ENCODE assay signal across 17 cellular contexts in the genomic region with DNA sequence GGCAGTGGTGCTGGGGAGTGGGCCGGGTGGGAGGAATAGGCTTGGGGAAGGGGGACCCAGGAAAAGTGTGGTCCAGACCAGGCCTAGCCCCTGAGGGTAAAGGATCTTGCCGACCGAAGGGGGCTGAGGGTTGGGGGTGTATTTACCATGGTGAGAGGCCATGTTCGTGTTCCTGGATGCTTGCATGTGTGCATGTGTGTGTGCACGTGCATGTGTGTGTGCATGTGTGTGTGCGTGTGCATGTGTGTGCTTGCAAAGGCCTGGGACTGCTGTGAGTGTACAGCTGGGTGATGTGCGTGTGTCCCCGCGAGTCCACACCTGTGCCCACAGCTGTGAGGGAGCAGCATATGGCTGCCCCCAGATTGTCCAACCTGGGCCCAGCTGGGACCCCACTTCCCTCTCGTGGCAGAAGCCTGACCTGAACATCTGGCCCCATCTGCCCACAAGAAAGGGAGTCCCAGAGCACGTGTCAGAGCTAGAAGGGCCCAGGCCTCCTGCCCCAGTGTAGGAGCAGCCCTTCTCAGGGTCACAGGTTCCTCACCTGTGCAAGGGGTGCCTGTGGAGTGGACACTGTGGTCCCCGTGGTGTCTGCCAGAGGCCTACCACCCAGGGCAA. TPM values are rescaled to one million over a fixed set of nuclear protein-coding genes. Genes with fewer than 3 reads are reported as not detected.
A peak's percentile ranks its signal among the peaks of the same experiment; 100 is the strongest.
DNase-seq lines count a peak whose midpoint lies in the region; ATAC-seq and TF ChIP-seq lines count a peak whose summit lies in the region.
"Had no signal": no experiment of that assay in that cellular context is flagged by ENCODE, and none has a peak within 500 bp of the region (broad histone marks: within the 10 kb centered on the region; RNA-seq: fewer than 3 reads in every experiment).

No MANE protein-coding gene starts in this region.

- DNase-seq in DMS 273 (lab: John Stamatoyannopoulos, UW; ENCODE audit: unreplicated experiment) (peak; percentile 94), adipocyte (ENCODE audit: low read depth) (no peak), NCI-H1436 treated with DMSO at 0.1 percent for 48 hours (lab: John Stamatoyannopoulos, UW) (no peak), Peyer's patch (no peak), natural killer cell (no peak), cerebellar nuclear complex (lab: John Stamatoyannopoulos, UW) (no peak)
- no peak for DNase-seq in naive thymus-derived CD4-positive, alpha-beta T cell
- DNase-seq: activated gamma-delta T cell treated with Interleukin-2 at 50 U/mL for 16 hours; colonic mucosa; kidney glomerular epithelial cell; occipital lobe; SIG-M5; stimulated activated naive B cell treated with anti-CD40 and anti-IgM and Interleukin-4, amounts not matched to agents 10 μg/mL and 1 μg/mL and 100 μg/mL, for 72 hours had no signal

- H3K36me3 ChIP-seq in KOPT-K1 (ENCODE audit: insufficient read depth, low read length): no peaks in the 10 kb centered on the region
- no peaks in the 10 kb centered on the region for H3K36me3 ChIP-seq in adipocyte (ENCODE audit: control insufficient read depth, insufficient read depth, low read length, severe bottlenecking)
- no peaks in the 10 kb centered on the region for H3K36me3 ChIP-seq in naive thymus-derived CD4-positive, alpha-beta T cell (ENCODE audit: control insufficient read depth in 2 of 3, insufficient read depth in 3 of 3, low read length in 3 of 3)
- no peaks in the 10 kb centered on the region for H3K36me3 ChIP-seq in Peyer's patch
- H3K36me3 ChIP-seq: colonic mucosa, HAP-1 had no signal

- no peaks in the 10 kb centered on the region for H3K27me3 Mint-ChIP-seq in naive thymus-derived CD4-positive, alpha-beta T cell
- H3K27me3 Mint-ChIP-seq in natural killer cell (ENCODE audit: low read depth in 2 of 2): peaks cover 0 to under 1% of the 10 kb centered on the region in 2 donors
- H3K27me3 Mint-ChIP-seq: stimulated activated naive B cell treated with anti-CD40 and anti-IgM and Interleukin-4, amounts not matched to agents 10 μg/mL and 1 μg/mL and 100 μg/mL, for 72 hours had no signal

- POLR2A ChIA-PET in naive thymus-derived CD4-positive, alpha-beta T cell (lab: Charles Lee): interaction anchor here (4.0 kb wide), 1 partner anchor 13 kb away, joined by 89 read pairs; no protein-coding TSS in a partner anchor

- H3K27ac ChIP-seq in KOPT-K1 (ENCODE audit: low read depth, low read length, poor library complexity, severe bottlenecking) (peak overlapping the region; percentile 92), Peyer's patch (peak overlapping the region in 1 of 4 donors; percentile 33)
- peak overlapping the region; percentile 74 for H3K27ac ChIP-seq in naive thymus-derived CD4-positive, alpha-beta T cell (ENCODE audit: low read depth, low read length)
- H3K27ac ChIP-seq: colonic mucosa, KMS-11 had no signal

- no peak for ATAC-seq in naive thymus-derived CD4-positive, alpha-beta T cell
- ATAC-seq in natural killer cell: no peak
- ATAC-seq: activated CD4-positive, CD25-positive, alpha-beta regulatory T cell treated with anti-CD3 and anti-CD28 coated beads, Interleukin-2, amount 50 U/mL, for 24 hours; stimulated activated naive B cell treated with anti-CD40 and anti-IgM and Interleukin-4, amounts not matched to agents 10 μg/mL and 1 μg/mL and 100 μg/mL, for 72 hours had no signal

- H3K27me3 ChIP-seq in adipocyte (replicated peaks; ENCODE audit: control insufficient read depth, insufficient read depth, low read length): no peaks in the 10 kb centered on the region
- no peaks in the 10 kb centered on the region for H3K27me3 ChIP-seq in naive thymus-derived CD4-positive, alpha-beta T cell (ENCODE audit: control insufficient read depth in 2 of 2, insufficient read depth in 2 of 2, low read length in 2 of 2)
- H3K27me3 ChIP-seq in Peyer's patch: no peaks in the 10 kb centered on the region
- H3K27me3 ChIP-seq: colonic mucosa had no signal

- TF ChIP-seq POLR2A in Peyer's patch (IDR thresholded peaks at IDR 0.05): no peak

- intact Hi-C loops in naive thymus-derived CD4-positive, alpha-beta T cell (cut with micrococcal nuclease): loop anchor here (5.0 kb wide), 2 partner anchors 47 to 62 kb away; partner anchors contain the start of gene SLC29A2 (in 1 of the 2)
- intact Hi-C loops in natural killer cell (cut with micrococcal nuclease): no loop called here

- H3K4me1 Mint-ChIP-seq in naive thymus-derived CD4-positive, alpha-beta T cell: peaks cover 32 to 73% (median 57%) of the 10 kb centered on the region in 7 donors
- peaks cover 19 to 43% of the 10 kb centered on the region in 2 donors for H3K4me1 Mint-ChIP-seq in natural killer cell

- H3K27ac Mint-ChIP-seq in naive thymus-derived CD4-positive, alpha-beta T cell: peak overlapping the region; percentile 75 to 94 (median 91)
- H3K27ac Mint-ChIP-seq in natural killer cell: peak overlapping the region in 1 of 2 donors; percentile 33
- H3K27ac Mint-ChIP-seq: stimulated activated naive B cell treated with anti-CD40 and anti-IgM and Interleukin-4, amounts not matched to agents 10 μg/mL and 1 μg/mL and 100 μg/mL, for 72 hours had no signal

- peak overlapping the region; percentile 16 for H3K4me3 ChIP-seq in adipocyte (ENCODE audit: low read length)
- H3K4me3 ChIP-seq in naive thymus-derived CD4-positive, alpha-beta T cell (ENCODE audit: low read length): no peak overlapping the region
- H3K4me3 ChIP-seq in Peyer's patch: no peak overlapping the region
- H3K4me3 ChIP-seq: colonic mucosa, HAP-1 had no signal

- CTCF ChIA-PET in naive thymus-derived CD4-positive, alpha-beta T cell (lab: Charles Lee): interaction anchor here (0.8 to 2.1 kb wide), 2 partner anchors 14 to 19 kb away, joined by 4 to 16 read pairs; partner anchors contain the start of gene BRMS1

- peak overlapping the region in 9 of 10 donors; percentile 25 to 70 (median 67) for H3K4me3 Mint-ChIP-seq in naive thymus-derived CD4-positive, alpha-beta T cell
- H3K4me3 Mint-ChIP-seq in natural killer cell: no peak overlapping the region
- H3K4me3 Mint-ChIP-seq: stimulated activated naive B cell treated with anti-CD40 and anti-IgM and Interleukin-4, amounts not matched to agents 10 μg/mL and 1 μg/mL and 100 μg/mL, for 72 hours had no signal

- H3K9ac ChIP-seq in adipocyte (ENCODE audit: low read length): peak overlapping the region; percentile 70
- H3K9ac ChIP-seq: KMS-11 had no signal

- H3K4me1 ChIP-seq in adipocyte (ENCODE audit: control insufficient read depth, insufficient read depth, low read length) (peaks cover 67% of the 10 kb centered on the region), Peyer's patch (peaks cover 0 to 27% (median 2%) of the 10 kb centered on the region in 4 donors)
- peaks cover 26 to 47% of the 10 kb centered on the region in 2 donors for H3K4me1 ChIP-seq in naive thymus-derived CD4-positive, alpha-beta T cell (ENCODE audit: control insufficient read depth in 2 of 2, insufficient read depth in 2 of 2, low read length in 2 of 2)
- H3K4me1 ChIP-seq: HAP-1 had no signal

- peaks cover 0 to 6% (median 0%) of the 10 kb centered on the region in 11 donors for H3K9me3 Mint-ChIP-seq in naive thymus-derived CD4-positive, alpha-beta T cell
- H3K9me3 Mint-ChIP-seq in natural killer cell: no peaks in the 10 kb centered on the region
- H3K9me3 Mint-ChIP-seq: stimulated activated naive B cell treated with anti-CD40 and anti-IgM and Interleukin-4, amounts not matched to agents 10 μg/mL and 1 μg/mL and 100 μg/mL, for 72 hours had no signal

- no peak for TF ChIP-seq CTCF in Peyer's patch (IDR thresholded peaks at IDR 0.05)
- TF ChIP-seq CTCF in natural killer cell (IDR thresholded peaks at IDR 0.05): no peak

- H3K9me3 ChIP-seq in KOPT-K1 (ENCODE audit: insufficient read depth, low read length, poor library complexity, severe bottlenecking) (no peaks in the 10 kb centered on the region), adipocyte (ENCODE audit: control insufficient read depth, low read length) (no peaks in the 10 kb centered on the region), Peyer's patch (no peaks in the 10 kb centered on the region)
- H3K9me3 ChIP-seq in naive thymus-derived CD4-positive, alpha-beta T cell (ENCODE audit: control insufficient read depth in 2 of 3, low read length in 3 of 3): no peaks in the 10 kb centered on the region
- H3K9me3 ChIP-seq: colonic mucosa, HAP-1 had no signal

- H3K36me3 Mint-ChIP-seq in naive thymus-derived CD4-positive, alpha-beta T cell: peaks cover 0 to under 1% (median 0%) of the 10 kb centered on the region in 5 donors
- H3K36me3 Mint-ChIP-seq in natural killer cell: no peaks in the 10 kb centered on the region
- H3K36me3 Mint-ChIP-seq: stimulated activated naive B cell treated with anti-CD40 and anti-IgM and Interleukin-4, amounts not matched to agents 10 μg/mL and 1 μg/mL and 100 μg/mL, for 72 hours had no signal

RNA-seq across cellular contexts. Expression of gene CD248, which starts 8.4 kb away (rescaled TPM):
- total RNA-seq in naive thymus-derived CD4-positive, alpha-beta T cell: 1 to 10 TPM in 4 of 5 experiments, under 1 TPM in 1; 0.36 to 4.6 (median 1.8) TPM
- 10 to 100 TPM; 10.6 to 10.9 TPM for polyA plus RNA-seq in naive thymus-derived CD4-positive, alpha-beta T cell
- 10 to 100 TPM in 3 of 4 donors, 1 to 10 TPM in 1; 2.9 to 44.6 (median 12.0) TPM for total RNA-seq in Peyer's patch
- total RNA-seq in natural killer cell: under 1 TPM; 0.23 to 0.40 (median 0.32) TPM

RNA-seq across cellular contexts. Expression of gene RIN1, which starts 11.0 kb away (rescaled TPM):
- total RNA-seq in naive thymus-derived CD4-positive, alpha-beta T cell: 10 to 100 TPM in 3 of 5 experiments, 1 to 10 TPM in 2; 1.4 to 22.9 (median 12.3) TPM
- 1 to 10 TPM; 2.6 to 9.1 TPM for polyA plus RNA-seq in naive thymus-derived CD4-positive, alpha-beta T cell
- total RNA-seq in Peyer's patch (10 to 100 TPM in 2 of 4 donors, 1 to 10 TPM in 2; 4.1 to 18.9 (median 10.8) TPM), natural killer cell (1 to 10 TPM; 1.3 to 7.9 (median 2.5) TPM)

RNA-seq across cellular contexts. Expression of gene BRMS1, which starts 19.7 kb away (rescaled TPM):
- total RNA-seq in naive thymus-derived CD4-positive, alpha-beta T cell: 10 to 100 TPM; 35.9 to 50.8 (median 48.4) TPM
- 10 to 100 TPM; 56.7 to 73.5 TPM for polyA plus RNA-seq in naive thymus-derived CD4-positive, alpha-beta T cell
- total RNA-seq in Peyer's patch (10 to 100 TPM; 36.9 to 63.5 (median 50.3) TPM), natural killer cell (10 to 100 TPM; 48.1 to 55.6 (median 48.2) TPM)

RNA-seq across cellular contexts. Expression of gene B4GAT1, which starts 22.2 kb away (rescaled TPM):
- total RNA-seq in naive thymus-derived CD4-positive, alpha-beta T cell: 10 to 100 TPM in 2 of 5 experiments, 1 to 10 TPM in 3; 2.2 to 11.8 (median 7.6) TPM
- 10 to 100 TPM; 13.5 to 18.2 TPM for polyA plus RNA-seq in naive thymus-derived CD4-positive, alpha-beta T cell
- total RNA-seq in Peyer's patch (10 to 100 TPM in 3 of 4 donors, 1 to 10 TPM in 1; 1.7 to 21.9 (median 18.8) TPM), natural killer cell (1 to 10 TPM; 2.0 to 4.2 (median 2.5) TPM)

RNA-seq across cellular contexts. Expression of gene TMEM151A, which starts 33.6 kb away (rescaled TPM):
- total RNA-seq in naive thymus-derived CD4-positive, alpha-beta T cell: under 1 TPM in 2 of 5 experiments, not detected in 3; 0.11 to 0.29 TPM
- not detected for polyA plus RNA-seq in naive thymus-derived CD4-positive, alpha-beta T cell
- total RNA-seq in Peyer's patch (under 1 TPM in 2 of 4 donors, not detected in 2; 0.27 to 0.35 TPM), natural killer cell (not detected)
